In the genomic region with DNA sequence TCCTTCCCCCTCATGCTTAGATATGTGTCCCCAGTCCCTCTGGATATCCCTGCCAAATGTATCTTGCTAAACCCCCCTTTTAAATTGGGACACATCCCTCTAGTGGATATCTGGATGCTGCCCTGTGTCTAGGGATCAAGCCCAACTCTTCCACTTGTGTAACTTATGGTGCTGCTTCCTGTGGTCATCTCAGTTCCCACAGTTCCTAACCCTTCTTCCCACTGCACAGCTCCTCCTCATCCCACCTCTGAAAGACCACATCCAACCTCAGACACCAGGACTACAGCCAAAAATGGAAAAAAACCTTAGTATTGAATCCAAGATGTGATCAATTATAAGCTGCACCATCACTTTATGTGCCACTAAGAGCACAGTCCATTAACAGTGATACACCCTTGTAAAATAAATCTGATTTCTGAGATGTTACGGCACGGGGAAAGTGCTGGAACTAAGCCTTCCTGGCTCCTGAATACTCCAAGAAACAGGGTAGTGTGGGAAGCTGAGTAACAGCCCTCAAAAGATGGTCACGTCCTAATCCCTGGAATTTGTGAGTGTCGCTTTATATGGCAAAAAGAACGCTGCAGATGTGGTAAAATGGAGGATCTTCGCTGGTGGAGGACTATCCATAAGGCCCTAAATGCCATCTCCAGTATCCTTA, we compare ENCODE assay signal across 12 cellular contexts. TPM values are rescaled to one million over a fixed set of nuclear protein-coding genes. Genes with fewer than 3 reads are reported as not detected.
DNase-seq lines count a peak whose midpoint lies in the region; ATAC-seq, FAIRE-seq and TF ChIP-seq lines count a peak whose summit lies in the region.
"Had no signal": no experiment of that assay in that cellular context is flagged by ENCODE, and none has a peak within 500 bp of the region (broad histone marks: within the 10 kb centered on the region; RNA-seq: fewer than 3 reads in every experiment).

No MANE protein-coding gene starts in this region.

- FAIRE-seq in keratinocyte (lab: Jason Lieb, UNC), result no peak
- FAIRE-seq: A204.1 had no signal

- H3K27me3 ChIP-seq in keratinocyte (ENCODE audit: control insufficient read depth, extremely low read depth, insufficient read depth, low read length) (no peaks in the 10 kb centered on the region), subcutaneous abdominal adipose tissue (ENCODE audit: control insufficient read depth in 5 of 5, insufficient read depth in 4 of 5, low read length in 5 of 5) (no peaks in the 10 kb centered on the region)

- no peak for TF ChIP-seq CTCF in keratinocyte (optimal IDR thresholded peaks at IDR 0.05 in 1 of 3, IDR thresholded peaks at IDR 0.05 in 1 of 3, conservative IDR thresholded peaks at IDR 0.05 in 1 of 3; ENCODE audit: extremely low read depth in 1 of 3, insufficient read depth in 2 of 3, low read length in 3 of 3)

- H3K9me3 ChIP-seq in keratinocyte (ENCODE audit: control insufficient read depth, low read depth, low read length) (no peaks in the 10 kb centered on the region), subcutaneous abdominal adipose tissue (ENCODE audit: control insufficient read depth in 5 of 5, low read length in 5 of 5) (no peaks in the 10 kb centered on the region)
- H3K9me3 ChIP-seq: mucosa of descending colon had no signal

- H3K9me3 Mint-ChIP-seq in T-helper 2 cell treated with Interferon-gamma antibody and Interleukin-4, amounts not matched to agents 5 μg/mL and 100 μg/mL, for 36 hours, result no peaks in the 10 kb centered on the region
- no peaks in the 10 kb centered on the region for H3K9me3 Mint-ChIP-seq in activated CD8-positive, alpha-beta T cell treated with anti-CD3 and anti-CD28 coated beads, Interleukin-2, amount 10 ng/mL, durations not matched to agents 7 days and 5 days (ENCODE audit: insufficient read depth)

- dilution Hi-C loops in keratinocyte (cut with MboI; ENCODE audit: extremely low pct_ligation_motif_present, low sequenced_read_pairs), result no loop called here

- H3K4me1 ChIP-seq in keratinocyte (ENCODE audit: control insufficient read depth, extremely low read depth, insufficient read depth, low read length) (peaks cover 72% of the 10 kb centered on the region), subcutaneous abdominal adipose tissue (ENCODE audit: control insufficient read depth in 5 of 5, insufficient read depth in 5 of 5, low read length in 5 of 5) (peaks cover 24 to 89% (median 82%) of the 10 kb centered on the region in 5 donors)

- H3K79me2 ChIP-seq in keratinocyte (ENCODE audit: control insufficient read depth, insufficient read depth, low read length), result peaks cover 83% of the 10 kb centered on the region

- peaks cover 85% of the 10 kb centered on the region for H3K4me1 Mint-ChIP-seq in T-helper 2 cell treated with Interferon-gamma antibody and Interleukin-4, amounts not matched to agents 5 μg/mL and 100 μg/mL, for 36 hours (ENCODE audit: low read depth)
- peaks cover 98% of the 10 kb centered on the region for H3K4me1 Mint-ChIP-seq in activated CD8-positive, alpha-beta T cell treated with anti-CD3 and anti-CD28 coated beads, Interleukin-2, amount 10 ng/mL, durations not matched to agents 7 days and 5 days (ENCODE audit: low read depth)

- peak overlapping the region; percentile 97 for H3K27ac Mint-ChIP-seq in T-helper 2 cell treated with Interferon-gamma antibody and Interleukin-4, amounts not matched to agents 5 μg/mL and 100 μg/mL, for 36 hours
- H3K27ac Mint-ChIP-seq in activated CD8-positive, alpha-beta T cell treated with anti-CD3 and anti-CD28 coated beads, Interleukin-2, amount 10 ng/mL, durations not matched to agents 7 days and 5 days, result peak overlapping the region; percentile 81

- no peak overlapping the region for H2AFZ ChIP-seq in keratinocyte (ENCODE audit: control insufficient read depth, low read length)

- H3K27me3 Mint-ChIP-seq in T-helper 2 cell treated with Interferon-gamma antibody and Interleukin-4, amounts not matched to agents 5 μg/mL and 100 μg/mL, for 36 hours (ENCODE audit: low read depth), result no peaks in the 10 kb centered on the region
- no peaks in the 10 kb centered on the region for H3K27me3 Mint-ChIP-seq in activated CD8-positive, alpha-beta T cell treated with anti-CD3 and anti-CD28 coated beads, Interleukin-2, amount 10 ng/mL, durations not matched to agents 7 days and 5 days (ENCODE audit: low read depth)

- H3K9ac ChIP-seq in keratinocyte (ENCODE audit: control insufficient read depth, extremely low read depth, insufficient read depth, low read length), result no peak overlapping the region
- peak overlapping the region in 1 of 5 donors; percentile 21 for H3K9ac ChIP-seq in subcutaneous abdominal adipose tissue (ENCODE audit: low read length in 5 of 5)

- H3K4me2 ChIP-seq in keratinocyte (ENCODE audit: control insufficient read depth, extremely low read depth, insufficient read depth, low read depth, low read length), result peak overlapping the region; percentile 94

- ATAC-seq in activated CD8-positive, alpha-beta T cell treated with anti-CD3 and anti-CD28 coated beads, Interleukin-2, amount 10 ng/mL, durations not matched to agents 7 days and 5 days, result no peak
- ATAC-seq in HG03521 (IDR thresholded peaks at IDR 0.05; ENCODE audit: unreplicated experiment) (no peak), GM21360 (IDR thresholded peaks at IDR 0.05; ENCODE audit: unreplicated experiment) (no peak)
- ATAC-seq: mucosa of descending colon had no signal

- H3K9me1 ChIP-seq in keratinocyte (ENCODE audit: control insufficient read depth, extremely low read depth, insufficient read depth, low read length), result peaks cover 3% of the 10 kb centered on the region

- no peaks in the 10 kb centered on the region for H4K20me1 ChIP-seq in keratinocyte (ENCODE audit: control insufficient read depth, extremely low read depth, insufficient read depth, low read length)

- peak overlapping the region; percentile 13 for H3K27ac ChIP-seq in keratinocyte (ENCODE audit: control insufficient read depth, insufficient read depth, low read length)
- H3K27ac ChIP-seq in subcutaneous abdominal adipose tissue (ENCODE audit: low read depth, low read length), result peak overlapping the region; percentile 93
- H3K27ac ChIP-seq in substantia nigra (ENCODE audit: low read depth, low read length, poor library complexity, severe bottlenecking), result no peak overlapping the region

- DNase-seq in T-helper 2 cell treated with Interferon-gamma antibody and Interleukin-4, amounts not matched to agents 5 μg/mL and 100 μg/mL, for 36 hours (ENCODE audit: low spot score), result no peak
- DNase-seq in T-helper 2 cell, result no peak
- DNase-seq in activated CD8-positive, alpha-beta T cell treated with anti-CD3 and anti-CD28 coated beads, Interleukin-2, amount 10 ng/mL, durations not matched to agents 7 days and 5 days, result no peak
- no peak for DNase-seq in keratinocyte (ENCODE audit: low read depth, low spot score)
- no peak for DNase-seq in substantia nigra (lab: John Stamatoyannopoulos, UW)
- DNase-seq: effector CD8-positive, alpha-beta T cell; mucosa of descending colon; NCI-H524 had no signal

- POLR2A ChIA-PET in activated CD8-positive, alpha-beta T cell treated with anti-CD3 and anti-CD28 coated beads, Interleukin-2, amount 10 ng/mL, durations not matched to agents 7 days and 5 days (lab: Charles Lee), result interaction anchor here (1.1 to 3.0 kb wide), 5 partner anchors 8 to 93 kb away, joined by 3 to 16 read pairs (median 4); a partner anchor contains a TSS

- CTCF ChIA-PET in activated CD8-positive, alpha-beta T cell treated with anti-CD3 and anti-CD28 coated beads, Interleukin-2, amount 10 ng/mL, durations not matched to agents 7 days and 5 days (lab: Charles Lee), result interaction anchor here (1.6 to 3.0 kb wide), 4 partner anchors 8 to 161 kb away, joined by 3 to 12 read pairs (median 9); a partner anchor contains a TSS

- H3K4me3 ChIP-seq in keratinocyte (ENCODE audit: control insufficient read depth in 2 of 3, extremely low read depth in 1 of 3, insufficient read depth in 2 of 3, low read depth in 1 of 3, low read length in 3 of 3), result no peak overlapping the region
- H3K4me3 ChIP-seq in subcutaneous abdominal adipose tissue (ENCODE audit: low read depth in 1 of 5, low read length in 5 of 5), result peak overlapping the region in 3 of 5 donors; percentile 7 to 49 (median 47)
- H3K4me3 ChIP-seq: mucosa of descending colon had no signal

- peaks cover 35% of the 10 kb centered on the region for H3K36me3 Mint-ChIP-seq in T-helper 2 cell treated with Interferon-gamma antibody and Interleukin-4, amounts not matched to agents 5 μg/mL and 100 μg/mL, for 36 hours (ENCODE audit: low read depth)
- H3K36me3 Mint-ChIP-seq in activated CD8-positive, alpha-beta T cell treated with anti-CD3 and anti-CD28 coated beads, Interleukin-2, amount 10 ng/mL, durations not matched to agents 7 days and 5 days (ENCODE audit: low read depth), result peaks cover 53% of the 10 kb centered on the region

- H3K4me3 Mint-ChIP-seq in T-helper 2 cell treated with Interferon-gamma antibody and Interleukin-4, amounts not matched to agents 5 μg/mL and 100 μg/mL, for 36 hours, result peak overlapping the region; percentile 48
- H3K4me3 Mint-ChIP-seq in activated CD8-positive, alpha-beta T cell treated with anti-CD3 and anti-CD28 coated beads, Interleukin-2, amount 10 ng/mL, durations not matched to agents 7 days and 5 days, result peak overlapping the region; percentile 53

- H3K36me3 ChIP-seq in keratinocyte (ENCODE audit: control insufficient read depth in 2 of 2, extremely low read depth in 1 of 2, insufficient read depth in 2 of 2, low read length in 2 of 2) (no peaks in the 10 kb centered on the region), subcutaneous abdominal adipose tissue (ENCODE audit: control insufficient read depth in 5 of 5, insufficient read depth in 5 of 5, low read length in 5 of 5) (no peaks in the 10 kb centered on the region)

RNA-seq across cellular contexts. Expression of a gene that starts 13.7 kb away (rescaled TPM):
- total RNA-seq in activated CD8-positive, alpha-beta T cell treated with anti-CD3 and anti-CD28 coated beads, Interleukin-2, amount 10 ng/mL, durations not matched to agents 7 days and 5 days, result 10 to 100 TPM; 85.0 to 85.9 TPM
- 37.5 to 45.9 TPM (median 43.3 TPM) in 3 replicates for polyA plus RNA-seq in keratinocyte
- polyA plus RNA-seq in keratinocyte (2011; ENCODE audit: low read depth), result 25.0 TPM
- polyA plus RNA-seq in keratinocyte (2011; cell fraction: cytosol; rRNA removed), result 20.4 and 30.4 TPM in 2 replicates
- polyA plus RNA-seq in keratinocyte (2011; cell fraction: nucleus; rRNA removed), result 48.0 and 55.0 TPM in 2 replicates
- 28.8 and 38.8 TPM in 2 replicates for polyA plus RNA-seq in keratinocyte (2012; ENCODE audit: low replicate concordance)
- 40.8 to 60.4 TPM (median 48.7 TPM) in 3 replicates for polyA minus RNA-seq in keratinocyte
- polyA minus RNA-seq in keratinocyte (2011; cell fraction: cytosol; rRNA and poly(A)+ RNA removed), result 53.3 TPM
- 70.4 and 102 TPM in 2 replicates for polyA minus RNA-seq in keratinocyte (2011; cell fraction: nucleus; rRNA and poly(A)+ RNA removed)

RNA-seq across cellular contexts. Expression of a gene that starts 40.8 kb away (rescaled TPM):
- 10 to 100 TPM; 17.4 to 18.9 TPM for total RNA-seq in activated CD8-positive, alpha-beta T cell treated with anti-CD3 and anti-CD28 coated beads, Interleukin-2, amount 10 ng/mL, durations not matched to agents 7 days and 5 days
- 9.1 to 13.6 TPM (median 11.7 TPM) in 3 replicates for polyA plus RNA-seq in keratinocyte
- polyA plus RNA-seq in keratinocyte (2011; ENCODE audit: low read depth), result 12.0 TPM
- 6.4 and 9.4 TPM in 2 replicates for polyA plus RNA-seq in keratinocyte (2011; cell fraction: cytosol; rRNA removed)
- polyA plus RNA-seq in keratinocyte (2011; cell fraction: nucleus; rRNA removed), result 23.5 and 29.0 TPM in 2 replicates
- polyA plus RNA-seq in keratinocyte (2012; ENCODE audit: low replicate concordance), result 5.8 and 7.8 TPM in 2 replicates
- polyA minus RNA-seq in keratinocyte, result 2.8 to 10.6 TPM (median 7.1 TPM) in 3 replicates
- polyA minus RNA-seq in keratinocyte (2011; cell fraction: cytosol; rRNA and poly(A)+ RNA removed), result 6.3 TPM
- 10.4 and 16.2 TPM in 2 replicates for polyA minus RNA-seq in keratinocyte (2011; cell fraction: nucleus; rRNA and poly(A)+ RNA removed)

Comparison
In these comparisons a context has a peak if more than half of its experiments do, and no peak if none do; other contexts are left out.
1. H3K4me3 ChIP-seq: peak in subcutaneous abdominal adipose tissue (3 of 5); none in keratinocyte (0 of 3).